8 cellular contexts compared by ENCODE assay signal in genomic region chr12:124453419-124454351, GRCh38.
DNase-seq lines count a peak whose midpoint lies in the region; ATAC-seq and TF ChIP-seq lines count a peak whose summit lies in the region.

No MANE protein-coding gene starts in this region.

- H3K4me3 ChIP-seq in thoracic aorta, result peak overlapping the region; percentile 30

- H3K27ac ChIP-seq in thoracic aorta, result peak overlapping the region; percentile 82 to 92

- ATAC-seq in GM18499 (IDR thresholded peaks at IDR 0.05; ENCODE audit: insufficient read depth, unreplicated experiment) (peak; percentile 70), HG02610 (IDR thresholded peaks at IDR 0.05; ENCODE audit: unreplicated experiment) (peak; percentile 79), thoracic aorta (ENCODE audit: insufficient number of reproducible peaks, low FRiP score, low read depth) (peak; percentile 61)

- H3K4me1 ChIP-seq in thoracic aorta (ENCODE audit: control insufficient read depth in 1 of 2, low read depth in 2 of 2), result peaks cover 33 to 63% of the 10 kb centered on the region in 2 donors

- H3K36me3 ChIP-seq in thoracic aorta, result no peaks in the 10 kb centered on the region

- peak; percentile 82 for DNase-seq in NCI-H460 (ENCODE audit: extremely low read depth, low read depth)
- peak; percentile 84 for DNase-seq in activated CD8-positive, alpha-beta memory T cell treated with anti-CD3 and anti-CD28 coated beads, Interleukin-2, amount 50 U/mL, for 1 hour (ENCODE audit: extremely low read depth)
- peak; percentile 54 for DNase-seq in epidermal melanocyte (ENCODE audit: insufficient read length, low spot score)
- peak in 41 of 56 donors; percentile 14 to 89 (median 39) for DNase-seq in nucleus accumbens (lab: John Stamatoyannopoulos, UW)
- peak; percentile 87 for DNase-seq in thoracic aorta (ENCODE audit: low spot score)
- no peak for DNase-seq in NCI-H1092 treated with DMSO at 0.1 percent for 48 hours (lab: John Stamatoyannopoulos, UW)

- no peaks in the 10 kb centered on the region for H3K27me3 ChIP-seq in thoracic aorta (replicated peaks; ENCODE audit: insufficient read depth)

- H3K9me3 ChIP-seq in thoracic aorta, result no peaks in the 10 kb centered on the region

- TF ChIP-seq CTCF in thoracic aorta (IDR thresholded peaks at IDR 0.05), result no peak
